Comparison of ENCODE assay signal across 13 cellular contexts in genomic region chr19:41195675-41196497, GRCh38. TPM values are rescaled to one million over a fixed set of nuclear protein-coding genes. Genes with fewer than 3 reads are reported as not detected.
DNase-seq lines count a peak whose midpoint lies in the region; ATAC-seq, FAIRE-seq and TF ChIP-seq lines count a peak whose summit lies in the region.
"Had no signal": no experiment of that assay in that cellular context is flagged by ENCODE, and none has a peak within 500 bp of the region (broad histone marks: within the 10 kb centered on the region; RNA-seq: fewer than 3 reads in every experiment).

No MANE protein-coding gene starts in this region.

- SMC1A ChIA-PET in GM12878 (lab: Charles Lee; ENCODE audit: uncharacterized antibody, unreplicated experiment), result no interaction called here

- BruUV-seq in GM12878 (replicated peaks; lab: Mats Ljungman, UMichigan), result no TSS peak

- TF ChIP-seq RAD21 in GM12878 (IDR thresholded peaks at IDR 0.05; ENCODE audit: insufficient read depth, low read depth, low read length), result no peak

- peaks cover 3 to 15% of the 10 kb centered on the region in 2 experiments for H3K27me3 ChIP-seq in GM12878 (replicated peaks in 1 of 2; ENCODE audit: control insufficient read depth in 2 of 2, insufficient read depth in 2 of 2, low read length in 1 of 2)

- intact Hi-C loops in GM12878 (cut with micrococcal nuclease; ENCODE audit: unreplicated experiment), result no loop called here

- in situ Hi-C loops in GM12878 (cut with MboI), result no loop called here

- peak; percentile 27 for FAIRE-seq in GM12878 (lab: Jason Lieb, UNC)
- FAIRE-seq: pancreas had no signal

- POLR2A ChIA-PET in GM12878 (lab: Charles Lee), result no interaction called here

- no peak overlapping the region for H3K4me2 ChIP-seq in GM12878 (ENCODE audit: control insufficient read depth, insufficient read depth)

- WGBS in GM12878 (ENCODE audit: insufficient coverage, insufficient replicate concordance, low lambda C conversion rate, missing lambda C conversion rate), result 11% methylated on average over 10 of the region's 10 CpGs

- H3K79me2 ChIP-seq in GM12878 (ENCODE audit: control insufficient read depth, insufficient read depth, low read length), result no peaks in the 10 kb centered on the region

- DNase-seq in AG20443 (ENCODE audit: low spot score) (peak; percentile 57), HCEC 1CT (peak; percentile 28), GM12878 (ENCODE audit: low read depth, low spot score) (no peak), left lobe of liver (ENCODE audit: low spot score) (no peak)
- no peak for DNase-seq in stimulated activated naive CD4-positive, alpha-beta T cell (lab: John Stamatoyannopoulos, UW)
- DNase-seq: activated CD4-positive, alpha-beta T cell treated with anti-CD3 and anti-CD28 coated beads, Interleukin-2, amount 50 U/mL, for 4 hours; activated gamma-delta T cell treated with Interleukin-2 at 50 U/mL for 16 hours; hypothalamus; pancreas had no signal

- no peaks in the 10 kb centered on the region for H4K20me1 ChIP-seq in GM12878 (ENCODE audit: control insufficient read depth, insufficient read depth)

- H3K9me3 ChIP-seq in GM12878 (replicated peaks; ENCODE audit: control insufficient read depth, insufficient read depth, low read length), result no peaks in the 10 kb centered on the region
- H3K9me3 ChIP-seq: pancreas had no signal

- CTCF ChIA-PET in GM12878 (lab: Yijun Ruan, JAX), result no interaction called here

- RAD21 ChIA-PET in GM12878 (lab: Charles Lee; ENCODE audit: unreplicated experiment), result no interaction called here

- ATAC-seq in GM12878 (peak; percentile 93), left lobe of liver (peak; percentile 21), HG03432 (IDR thresholded peaks at IDR 0.05; ENCODE audit: unreplicated experiment) (no peak), HG03175 (IDR thresholded peaks at IDR 0.05; ENCODE audit: unreplicated experiment) (no peak), GM18511 (IDR thresholded peaks at IDR 0.05; ENCODE audit: unreplicated experiment) (no peak)

- no peak overlapping the region for H3K4me3 ChIP-seq in GM12878
- H3K4me3 ChIP-seq: lung, pancreas had no signal

- no peak overlapping the region for H3K9ac ChIP-seq in GM12878 (ENCODE audit: control insufficient read depth, insufficient read depth, low read length)

- no peak for TF ChIP-seq CTCF in GM12878 (IDR thresholded peaks at IDR 0.05 in 2 of 3, conservative IDR thresholded peaks at IDR 0.05 in 1 of 3; ENCODE audit: control insufficient read depth in 2 of 3, extremely low read depth in 1 of 3, insufficient read depth in 1 of 3, low read depth in 3 of 3, low read length in 3 of 3)

- H2AFZ ChIP-seq in GM12878 (ENCODE audit: control insufficient read depth, low read depth, low read length), result peak overlapping the region; percentile 55

- H3K4me1 ChIP-seq in GM12878 (ENCODE audit: control insufficient read depth, insufficient read depth, low read length), result no peaks in the 10 kb centered on the region; the same call in 1 of the 2 replicates
- H3K4me1 ChIP-seq: pancreas had no signal

- H3K27ac ChIP-seq in GM12878 (ENCODE audit: control insufficient read depth, insufficient read depth), result no peak overlapping the region
- H3K27ac ChIP-seq: pancreas had no signal

- no peaks in the 10 kb centered on the region for H3K36me3 ChIP-seq in GM12878 (ENCODE audit: control insufficient read depth in 2 of 2, insufficient read depth in 2 of 2, low read length in 1 of 2)
- H3K36me3 ChIP-seq: pancreas had no signal

- TF ChIP-seq POLR2A in GM12878 (IDR thresholded peaks at IDR 0.05; ENCODE audit: low read depth, low read length), result no peak

- TF ChIP-seq EP300 in GM12878 (IDR thresholded peaks at IDR 0.05; ENCODE audit: borderline replicate concordance in 1 of 2, control insufficient read depth in 1 of 2, low read depth in 2 of 2, low read length in 2 of 2), result no peak

TF ChIP-seq in GM12878, 131 proteins besides CTCF, POLR2A, EP300 and RAD21 (continues in another document):
- TF ChIP-seq IKZF2 (IDR thresholded peaks at IDR 0.05) (peak; percentile 66 to 71), GABPA (IDR thresholded peaks at IDR 0.05; ENCODE audit: low read depth) (no peak), MXI1 (IDR thresholded peaks at IDR 0.05; ENCODE audit: low read depth, low read length) (no peak), CHD1 (IDR thresholded peaks at IDR 0.05; ENCODE audit: low read depth, low read length) (no peak), ESRRA (IDR thresholded peaks at IDR 0.05; ENCODE audit: low read length) (no peak), NR2C1 (IDR thresholded peaks at IDR 0.05) (no peak)
- TF ChIP-seq, protein P1, sequence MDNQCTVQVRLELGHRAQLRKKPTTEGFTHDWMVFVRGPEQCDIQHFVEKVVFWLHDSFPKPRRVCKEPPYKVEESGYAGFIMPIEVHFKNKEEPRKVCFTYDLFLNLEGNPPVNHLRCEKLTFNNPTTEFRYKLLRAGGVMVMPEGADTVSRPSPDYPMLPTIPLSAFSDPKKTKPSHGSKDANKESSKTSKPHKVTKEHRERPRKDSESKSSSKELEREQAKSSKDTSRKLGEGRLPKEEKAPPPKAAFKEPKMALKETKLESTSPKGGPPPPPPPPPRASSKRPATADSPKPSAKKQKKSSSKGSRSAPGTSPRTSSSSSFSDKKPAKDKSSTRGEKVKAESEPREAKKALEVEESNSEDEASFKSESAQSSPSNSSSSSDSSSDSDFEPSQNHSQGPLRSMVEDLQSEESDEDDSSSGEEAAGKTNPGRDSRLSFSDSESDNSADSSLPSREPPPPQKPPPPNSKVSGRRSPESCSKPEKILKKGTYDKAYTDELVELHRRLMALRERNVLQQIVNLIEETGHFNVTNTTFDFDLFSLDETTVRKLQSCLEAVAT (IDR thresholded peaks at IDR 0.05), result 0 out of 2 replicates have a peak, but pooled peaks have one; percentile 17
- TF ChIP-seq, protein P2, sequence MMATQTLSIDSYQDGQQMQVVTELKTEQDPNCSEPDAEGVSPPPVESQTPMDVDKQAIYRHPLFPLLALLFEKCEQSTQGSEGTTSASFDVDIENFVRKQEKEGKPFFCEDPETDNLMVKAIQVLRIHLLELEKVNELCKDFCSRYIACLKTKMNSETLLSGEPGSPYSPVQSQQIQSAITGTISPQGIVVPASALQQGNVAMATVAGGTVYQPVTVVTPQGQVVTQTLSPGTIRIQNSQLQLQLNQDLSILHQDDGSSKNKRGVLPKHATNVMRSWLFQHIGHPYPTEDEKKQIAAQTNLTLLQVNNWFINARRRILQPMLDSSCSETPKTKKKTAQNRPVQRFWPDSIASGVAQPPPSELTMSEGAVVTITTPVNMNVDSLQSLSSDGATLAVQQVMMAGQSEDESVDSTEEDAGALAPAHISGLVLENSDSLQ (IDR thresholded peaks at IDR 0.05), result no peak

RNA-seq across cellular contexts. Expression of gene CYP2S1, which starts 2.9 kb away (rescaled TPM):
- total RNA-seq in GM12878 (2013; cell fraction: nucleolus; rRNA removed), result not detected in 2 replicates
- total RNA-seq in GM12878 (2014; rRNA removed), result not detected in 2 replicates
- not detected in 2 replicates for total RNA-seq in GM12878 (2014; rRNA removed; fragmentation: Illumina TruSeq; extraction: Trizol)
- total RNA-seq in GM12878 (2021), result 0.15 and 0.37 TPM in 2 replicates
- 0.17 TPM for polyA plus RNA-seq in GM12878 (2011; ENCODE audit: low read depth)
- polyA plus RNA-seq in GM12878 (2011; rRNA removed), result 0.03 TPM in 1 of 2 replicates, not detected in the other
- polyA plus RNA-seq in GM12878 (2011; cell fraction: cytosol; rRNA removed), result 0.03 and 0.07 TPM in 2 replicates
- polyA plus RNA-seq in GM12878 (2011; cell fraction: nucleus; rRNA removed), result 0.20 TPM in 1 of 2 replicates, not detected in the other
- 0.38 and 0.92 TPM in 2 replicates for polyA plus RNA-seq in GM12878 (2012)
- polyA plus RNA-seq in GM12878 (2014; fragmentation: Illumina TruSeq; extraction: Trizol), result 0.28 TPM in 1 of 2 replicates, not detected in the other
- polyA plus RNA-seq in GM12878 (2014; fragmentation: Nextera tagmentation; extraction: Ambion mirVana), result under 1 TPM; 0.04 to 0.08 TPM
- polyA plus RNA-seq in GM12878 (2014; rRNA removed), result 0.05 and 0.11 TPM in 2 replicates
- under 1 TPM; 0.21 to 0.28 TPM for polyA plus RNA-seq in GM12878 (2016; fragmentation: Nextera tagmentation; extraction: Ambion mirVana)
- not detected in 2 replicates for polyA minus RNA-seq in GM12878 (2011; rRNA and poly(A)+ RNA removed)
- not detected in 2 replicates for polyA minus RNA-seq in GM12878 (2011; cell fraction: cytosol; rRNA and poly(A)+ RNA removed)
- 0.10 TPM in 1 of 2 replicates, not detected in the other for polyA minus RNA-seq in GM12878 (2011; cell fraction: nucleus; rRNA and poly(A)+ RNA removed)
- total RNA-seq in left lobe of liver, result 2.1 TPM

RNA-seq across cellular contexts. Expression of gene AXL, which starts 23.1 kb away (rescaled TPM):
- not detected in 2 replicates for total RNA-seq in GM12878 (2013; cell fraction: nucleolus; rRNA removed)
- total RNA-seq in GM12878 (2014; rRNA removed), result under 0.01 TPM in 2 replicates
- not detected in 2 replicates for total RNA-seq in GM12878 (2014; rRNA removed; fragmentation: Illumina TruSeq; extraction: Trizol)
- 0.16 and 0.26 TPM in 2 replicates for total RNA-seq in GM12878 (2021)
- polyA plus RNA-seq in GM12878 (2011; ENCODE audit: low read depth), result 0.05 TPM
- 0.03 and 0.10 TPM in 2 replicates for polyA plus RNA-seq in GM12878 (2011; rRNA removed)
- 0.06 and 0.30 TPM in 2 replicates for polyA plus RNA-seq in GM12878 (2011; cell fraction: cytosol; rRNA removed)
- 0.04 TPM in 1 of 2 replicates, not detected in the other for polyA plus RNA-seq in GM12878 (2011; cell fraction: nucleus; rRNA removed)
- 0.05 and 0.08 TPM in 2 replicates for polyA plus RNA-seq in GM12878 (2012)
- polyA plus RNA-seq in GM12878 (2014; fragmentation: Illumina TruSeq; extraction: Trizol), result 0.08 TPM in 1 of 2 replicates, not detected in the other
- under 1 TPM in 1 of 2 experiments, not detected in 1; 0.05 TPM for polyA plus RNA-seq in GM12878 (2014; fragmentation: Nextera tagmentation; extraction: Ambion mirVana)
- not detected in 2 replicates for polyA plus RNA-seq in GM12878 (2014; rRNA removed)
- under 1 TPM; 0.05 to 0.33 TPM for polyA plus RNA-seq in GM12878 (2016; fragmentation: Nextera tagmentation; extraction: Ambion mirVana)
- 0.15 and 0.37 TPM in 2 replicates for polyA minus RNA-seq in GM12878 (2011; rRNA and poly(A)+ RNA removed)
- 0.62 TPM in 1 of 2 replicates, not detected in the other for polyA minus RNA-seq in GM12878 (2011; cell fraction: cytosol; rRNA and poly(A)+ RNA removed)
- 0.12 and 0.29 TPM in 2 replicates for polyA minus RNA-seq in GM12878 (2011; cell fraction: nucleus; rRNA and poly(A)+ RNA removed)
- 10.1 TPM for total RNA-seq in left lobe of liver

Comparison
In these comparisons a context has a peak if more than half of its experiments do, and no peak if none do; other contexts are left out.
1. DNase-seq: peak in AG20443 (single experiment) and HCEC 1CT (single experiment); none in GM12878 (single experiment), left lobe of liver (single experiment) and stimulated activated naive CD4-positive, alpha-beta T cell (0 of 6).
2. ATAC-seq: peak in GM12878 (single experiment) and left lobe of liver (single experiment); none in HG03432 (single experiment), HG03175 (single experiment) and GM18511 (single experiment).